9 cellular contexts compared by ENCODE assay signal in the genomic region with DNA sequence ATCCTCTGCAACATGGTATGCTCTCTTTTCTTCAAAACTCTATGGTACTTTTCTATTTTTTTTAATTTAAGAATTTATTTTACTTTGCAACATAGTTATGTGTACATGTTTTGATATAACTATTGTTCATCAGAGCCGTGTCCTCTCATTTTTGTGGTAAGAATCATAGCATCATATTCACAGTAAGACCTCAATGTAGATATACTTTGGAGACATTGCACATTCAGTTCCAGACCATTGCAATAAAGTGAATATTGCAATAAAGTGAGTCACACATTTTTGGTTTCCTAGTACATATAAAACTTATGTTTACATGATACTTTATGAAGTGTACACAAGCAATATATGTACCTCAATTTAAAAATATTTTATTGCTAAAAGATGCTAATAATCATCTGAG. TPM values are rescaled to one million over a fixed set of nuclear protein-coding genes. Genes with fewer than 3 reads are reported as not detected.
"Had no signal": no experiment of that assay in that cellular context is flagged by ENCODE, and none has a peak within 500 bp of the region (broad histone marks: within the 10 kb centered on the region; RNA-seq: fewer than 3 reads in every experiment).

No MANE protein-coding gene starts in this region.

- H3K27ac ChIP-seq: GM23248 had no signal

- H3K36me3 ChIP-seq: HAP-1 had no signal

- H3K9me3 ChIP-seq: HAP-1 had no signal

- H3K9ac ChIP-seq: GM23248 had no signal

- DNase-seq: GM23248, GOT3, H7, HFFc6, IMR-90 had no signal

- H3K4me3 ChIP-seq: GM23248, HAP-1 had no signal

- H2AFZ ChIP-seq: GM23248 had no signal

- ATAC-seq: HCT116 had no signal

RNA-seq across cellular contexts. Expression of gene LINC00305, which starts 22.7 kb away (rescaled TPM):
- total RNA-seq: GM23248, H4, H7, HFFc6, HT-29, IMR-90 had no signal
